1 cellular context compared by ENCODE assay signal in the genomic region with DNA sequence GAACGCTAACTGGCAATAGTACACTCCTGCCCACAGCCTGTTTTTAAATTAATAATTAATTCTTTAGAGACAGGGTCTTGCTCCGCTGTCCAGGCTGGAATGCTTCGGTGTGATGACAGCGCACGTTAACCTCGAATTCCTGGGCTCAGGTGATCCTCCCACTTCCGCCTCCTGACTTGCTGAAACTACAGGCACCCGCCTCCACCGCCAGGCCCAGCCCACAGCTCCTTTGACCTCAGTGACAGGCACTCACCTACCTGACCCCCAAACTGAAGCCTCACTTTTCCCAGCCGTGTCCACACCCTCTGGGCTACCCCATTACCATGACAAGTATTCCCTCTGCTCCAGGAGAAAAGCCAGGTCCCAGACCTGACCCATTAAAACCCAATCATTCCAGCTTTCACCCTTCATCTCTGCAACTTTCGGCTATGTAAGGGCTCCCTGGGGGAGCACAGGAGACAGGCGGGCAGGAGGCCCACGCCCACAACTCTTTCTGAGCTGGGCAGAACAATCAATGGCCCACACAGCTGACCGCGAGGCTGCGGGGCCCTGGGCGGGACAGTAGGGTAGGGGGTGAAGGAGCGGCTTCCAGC.
TF ChIP-seq lines count a peak whose summit lies in the region.

No MANE protein-coding gene starts in this region.

TF ChIP-seq in HepG2, 621 proteins besides CTCF, POLR2A, EP300 and RAD21 (continued from another document and continues in another):
- TF ChIP-seq ETS1 (CRISPR knock-in tag; IDR thresholded peaks at IDR 0.05), result no peak
- peak; percentile 66; the same call in 1 of the 2 replicates for TF ChIP-seq ZNF350 (CRISPR knock-in tag; IDR thresholded peaks at IDR 0.05; ENCODE audit: borderline replicate concordance, low read depth)
- TF ChIP-seq TAF1 (CRISPR knock-in tag; IDR thresholded peaks at IDR 0.05), result no peak; the same call in 1 of the 2 replicates
- TF ChIP-seq MBNL3 (CRISPR knock-in tag; conservative IDR thresholded peaks at IDR 0.05), result no peak
- TF ChIP-seq PAF1 (CRISPR knock-in tag; IDR thresholded peaks at IDR 0.05), result no peak
- TF ChIP-seq CEBPG (CRISPR knock-in tag; IDR thresholded peaks at IDR 0.05), result peak; percentile 21; the same call in 1 of the 2 replicates
- TF ChIP-seq NR2F6 (IDR thresholded peaks at IDR 0.05), result no peak
- TF ChIP-seq NR2F6 (CRISPR knock-in tag; IDR thresholded peaks at IDR 0.05), result peak; percentile 61; the same call in 1 of the 2 replicates
- TF ChIP-seq MTF2 (CRISPR knock-in tag; IDR thresholded peaks at IDR 0.05; ENCODE audit: borderline replicate concordance), result no peak; the same call in 1 of the 2 replicates
- TF ChIP-seq, protein P1, sequence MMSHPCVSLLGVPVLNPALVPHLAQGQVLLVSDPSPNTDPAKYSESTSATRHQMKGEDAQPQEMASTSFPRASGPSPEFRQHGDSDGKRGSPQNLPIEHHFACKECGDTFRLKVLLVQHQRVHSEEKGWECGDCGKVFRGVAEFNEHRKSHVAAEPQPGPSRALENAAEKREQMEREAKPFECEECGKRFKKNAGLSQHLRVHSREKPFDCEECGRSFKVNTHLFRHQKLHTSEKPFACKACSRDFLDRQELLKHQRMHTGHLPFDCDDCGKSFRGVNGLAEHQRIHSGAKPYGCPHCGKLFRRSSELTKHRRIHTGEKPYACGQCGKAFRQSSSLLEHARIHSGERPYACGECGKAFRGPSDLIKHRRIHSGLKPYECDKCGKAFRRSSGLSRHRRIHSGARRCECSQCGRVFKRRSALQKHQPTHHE (CRISPR knock-in tag; IDR thresholded peaks at IDR 0.05; ENCODE audit: borderline replicate concordance), result 0 out of 2 replicates have a peak, but pooled peaks have one; percentile 8
- peak; percentile 100 for TF ChIP-seq ZNF121 (CRISPR knock-in tag; IDR thresholded peaks at IDR 0.05)
- TF ChIP-seq RAD51 (IDR thresholded peaks at IDR 0.05; ENCODE audit: borderline replicate concordance), result no peak
- TF ChIP-seq, protein P2, sequence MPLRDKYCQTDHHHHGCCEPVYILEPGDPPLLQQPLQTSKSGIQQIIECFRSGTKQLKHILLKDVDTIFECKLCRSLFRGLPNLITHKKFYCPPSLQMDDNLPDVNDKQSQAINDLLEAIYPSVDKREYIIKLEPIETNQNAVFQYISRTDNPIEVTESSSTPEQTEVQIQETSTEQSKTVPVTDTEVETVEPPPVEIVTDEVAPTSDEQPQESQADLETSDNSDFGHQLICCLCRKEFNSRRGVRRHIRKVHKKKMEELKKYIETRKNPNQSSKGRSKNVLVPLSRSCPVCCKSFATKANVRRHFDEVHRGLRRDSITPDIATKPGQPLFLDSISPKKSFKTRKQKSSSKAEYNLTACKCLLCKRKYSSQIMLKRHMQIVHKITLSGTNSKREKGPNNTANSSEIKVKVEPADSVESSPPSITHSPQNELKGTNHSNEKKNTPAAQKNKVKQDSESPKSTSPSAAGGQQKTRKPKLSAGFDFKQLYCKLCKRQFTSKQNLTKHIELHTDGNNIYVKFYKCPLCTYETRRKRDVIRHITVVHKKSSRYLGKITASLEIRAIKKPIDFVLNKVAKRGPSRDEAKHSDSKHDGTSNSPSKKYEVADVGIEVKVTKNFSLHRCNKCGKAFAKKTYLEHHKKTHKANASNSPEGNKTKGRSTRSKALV (CRISPR knock-in tag; IDR thresholded peaks at IDR 0.05), result no peak
- 0 out of 2 replicates have a peak, but pooled peaks have one; percentile 8 for TF ChIP-seq NFE2L2 (IDR thresholded peaks at IDR 0.05; ENCODE audit: low read length)
- TF ChIP-seq TEAD2 (CRISPR knock-in tag; IDR thresholded peaks at IDR 0.05), result no peak
- no peak for TF ChIP-seq ZNF558 (CRISPR knock-in tag; IDR thresholded peaks at IDR 0.05; ENCODE audit: borderline replicate concordance)
- TF ChIP-seq SNAI1 (CRISPR knock-in tag; IDR thresholded peaks at IDR 0.05; ENCODE audit: borderline replicate concordance), result no peak
- no peak for TF ChIP-seq SMARCE1 (IDR thresholded peaks at IDR 0.05; ENCODE audit: borderline replicate concordance)
- TF ChIP-seq ELF1 (CRISPR knock-in tag; IDR thresholded peaks at IDR 0.05), result peak; percentile 78; the same call in 1 of the 2 replicates
- no peak for TF ChIP-seq ZNF30 (CRISPR knock-in tag; IDR thresholded peaks at IDR 0.05)
- no peak for TF ChIP-seq NR2F1 (CRISPR knock-in tag; IDR thresholded peaks at IDR 0.05)
- TF ChIP-seq HDAC1 (CRISPR knock-in tag; IDR thresholded peaks at IDR 0.05), result peak; percentile 68
- peak; percentile 44; the same call in 1 of the 2 replicates for TF ChIP-seq PITX1 (CRISPR knock-in tag; IDR thresholded peaks at IDR 0.05)
- peak; percentile 51; the same call in 1 of the 2 replicates for TF ChIP-seq SIN3A (IDR thresholded peaks at IDR 0.05; ENCODE audit: borderline replicate concordance, low read depth, low read length)
- TF ChIP-seq NRL (CRISPR knock-in tag; IDR thresholded peaks at IDR 0.05; ENCODE audit: borderline replicate concordance), result no peak
- TF ChIP-seq TOPORS (CRISPR knock-in tag; IDR thresholded peaks at IDR 0.05), result no peak
- 0 out of 2 replicates have a peak, but pooled peaks have one; percentile 32 for TF ChIP-seq RCOR2 (CRISPR knock-in tag; IDR thresholded peaks at IDR 0.05)
- no peak for TF ChIP-seq ZNF101 (CRISPR knock-in tag; IDR thresholded peaks at IDR 0.05; ENCODE audit: borderline replicate concordance, low read depth)
- no peak; the same call in 1 of the 2 replicates for TF ChIP-seq ZNF574 (CRISPR knock-in tag; IDR thresholded peaks at IDR 0.05)
- peak; percentile 50; the same call in 1 of the 2 replicates for TF ChIP-seq DMAP1 (CRISPR knock-in tag; IDR thresholded peaks at IDR 0.05)
- no peak for TF ChIP-seq ZC3H13 (CRISPR knock-in tag; IDR thresholded peaks at IDR 0.05)
- TF ChIP-seq DRAP1 (CRISPR knock-in tag; IDR thresholded peaks at IDR 0.05), result 0 out of 2 replicates have a peak, but pooled peaks have one; percentile 29
- TF ChIP-seq HOXA9 (CRISPR knock-in tag; IDR thresholded peaks at IDR 0.05; ENCODE audit: borderline replicate concordance), result no peak
- no peak for TF ChIP-seq HDAC2 (CRISPR knock-in tag; IDR thresholded peaks at IDR 0.05)
- TF ChIP-seq ESRRA (CRISPR knock-in tag; IDR thresholded peaks at IDR 0.05; ENCODE audit: low read depth), result no peak
- no peak for TF ChIP-seq PAWR (CRISPR knock-in tag; IDR thresholded peaks at IDR 0.05; ENCODE audit: borderline replicate concordance)
- TF ChIP-seq MIXL1 (CRISPR knock-in tag; IDR thresholded peaks at IDR 0.05), result no peak
- TF ChIP-seq ZNF235 (CRISPR knock-in tag; IDR thresholded peaks at IDR 0.05; ENCODE audit: borderline replicate concordance), result no peak
- TF ChIP-seq ZBTB49 (CRISPR knock-in tag; IDR thresholded peaks at IDR 0.05; ENCODE audit: borderline replicate concordance), result no peak
- TF ChIP-seq ZNF468 (CRISPR knock-in tag; IDR thresholded peaks at IDR 0.05), result no peak
- TF ChIP-seq PCBP2 (optimal IDR thresholded peaks at IDR 0.05; ENCODE audit: low read depth, low read length, poor library complexity, severe bottlenecking), result no peak
- TF ChIP-seq ZNF3 (CRISPR knock-in tag; IDR thresholded peaks at IDR 0.05), result no peak
- TF ChIP-seq SRY (CRISPR knock-in tag; IDR thresholded peaks at IDR 0.05), result no peak
- TF ChIP-seq ETV6 (CRISPR knock-in tag; conservative IDR thresholded peaks at IDR 0.05), result no peak
- TF ChIP-seq ZNF713 (CRISPR knock-in tag; IDR thresholded peaks at IDR 0.05), result no peak
- no peak for TF ChIP-seq PTBP1 (IDR thresholded peaks at IDR 0.05; ENCODE audit: low read depth, low read length, poor library complexity, severe bottlenecking)
- no peak for TF ChIP-seq NONO (IDR thresholded peaks at IDR 0.05)
- TF ChIP-seq NONO (CRISPR knock-in tag; conservative IDR thresholded peaks at IDR 0.05), result no peak
- no peak for TF ChIP-seq RFX5 (IDR thresholded peaks at IDR 0.05; ENCODE audit: low read depth, low read length)
- peak; percentile 46; the same call in 1 of the 2 replicates for TF ChIP-seq PAXIP1 (CRISPR knock-in tag; conservative IDR thresholded peaks at IDR 0.05)
- no peak for TF ChIP-seq JUNB (CRISPR knock-in tag; IDR thresholded peaks at IDR 0.05; ENCODE audit: borderline replicate concordance)
- TF ChIP-seq E2F5 (CRISPR knock-in tag; conservative IDR thresholded peaks at IDR 0.05), result no peak
- TF ChIP-seq AHR (CRISPR knock-in tag; IDR thresholded peaks at IDR 0.05), result no peak; the same call in 1 of the 2 replicates
